Comparison of ENCODE assay signal across 19 cellular contexts in genomic region chr17:79078476-79079190, GRCh38. TPM values are rescaled to one million over a fixed set of nuclear protein-coding genes. Genes with fewer than 3 reads are reported as not detected.
"Had no signal": no experiment of that assay in that cellular context is flagged by ENCODE, and none has a peak within 500 bp of the region (broad histone marks: within the 10 kb centered on the region; RNA-seq: fewer than 3 reads in every experiment).

No MANE protein-coding gene starts in this region.

- H3K4me3 Mint-ChIP-seq: activated naive CD8-positive, alpha-beta T cell; activated T-helper 1 cell treated with anti-CD3 and anti-CD28 coated beads, Interleukin-12 subunit alpha, Interleukin-12 subunit beta, Interleukin-2, Interleukin-4 antibody, amounts not matched to agents 30 ng/mL and 10 ng/mL and 1 ng/mL, durations not matched to agents 14 hours and 24 hours and 36 hours; naive thymus-derived CD4-positive, alpha-beta T cell had no signal

- H3K9me3 ChIP-seq: left ventricle myocardium inferior, ovary, thyroid gland, uterus had no signal

- DNase-seq: activated CD4-positive, alpha-beta T cell treated with anti-CD3 and anti-CD28 coated beads, Interleukin-2, amount 50 U/mL, for 4 hours; erythroblast; foreskin melanocyte; head of caudate nucleus; left ventricle myocardium inferior; mesenchymal stem cell; naive thymus-derived CD4-positive, alpha-beta T cell; stimulated activated CD4-positive, alpha-beta T cell treated with anti-CD3 and anti-CD28 coated beads, Interleukin-12 subunit alpha, Interleukin-12 subunit beta, amount 100 ng/mL, for 4 hours; stimulated activated CD4-positive, alpha-beta T cell treated with anti-CD3 and anti-CD28 coated beads, Interleukin-1b, Interleukin-23, amount 100 ng/mL, for 48 hours; stimulated activated CD8-positive, alpha-beta memory T cell treated with anti-CD3 and anti-CD28 coated beads, Interleukin-4, amount 100 ng/mL, for 48 hours; stimulated activated naive CD4-positive, alpha-beta T cell; T-helper 2 cell; thyroid gland; uterus had no signal

- H3K36me3 Mint-ChIP-seq: activated naive CD8-positive, alpha-beta T cell had no signal

- H3K27ac Mint-ChIP-seq: activated naive CD8-positive, alpha-beta T cell; activated T-helper 1 cell treated with anti-CD3 and anti-CD28 coated beads, Interleukin-12 subunit alpha, Interleukin-12 subunit beta, Interleukin-2, Interleukin-4 antibody, amounts not matched to agents 30 ng/mL and 10 ng/mL and 1 ng/mL, durations not matched to agents 14 hours and 24 hours and 36 hours had no signal

- H3K27me3 ChIP-seq: cardiac muscle cell, ovary, thyroid gland, uterus had no signal

- ATAC-seq: naive thymus-derived CD4-positive, alpha-beta T cell had no signal

- H3K27me3 Mint-ChIP-seq: activated naive CD8-positive, alpha-beta T cell; naive thymus-derived CD4-positive, alpha-beta T cell had no signal

- H3K4me1 ChIP-seq: uterus had no signal

- H3K9me3 Mint-ChIP-seq: activated T-helper 1 cell treated with anti-CD3 and anti-CD28 coated beads, Interleukin-12 subunit alpha, Interleukin-12 subunit beta, Interleukin-2, Interleukin-4 antibody, amounts not matched to agents 30 ng/mL and 10 ng/mL and 1 ng/mL, durations not matched to agents 14 hours and 24 hours and 36 hours; naive thymus-derived CD4-positive, alpha-beta T cell had no signal

- H3K4me3 ChIP-seq: cardiac muscle cell, left ventricle myocardium inferior, ovary, thyroid gland, uterus had no signal

- H3K27ac ChIP-seq: cardiac muscle cell, left ventricle myocardium inferior, ovary, thyroid gland, uterus had no signal

- FAIRE-seq: keratinocyte had no signal

- H3K36me3 ChIP-seq: ovary, uterus had no signal

RNA-seq across cellular contexts. Expression of gene C1QTNF1, which starts 54.7 kb away (rescaled TPM):
- total RNA-seq: activated T-helper 1 cell treated with anti-CD3 and anti-CD28 coated beads, Interleukin-12 subunit alpha, Interleukin-12 subunit beta, Interleukin-2, Interleukin-4 antibody, amounts not matched to agents 30 ng/mL and 10 ng/mL and 1 ng/mL, durations not matched to agents 14 hours and 24 hours and 36 hours had no signal
- polyA plus RNA-seq: naive thymus-derived CD4-positive, alpha-beta T cell had no signal
